In genomic region chr6:157268396-157268795, GRCh38 we compare ENCODE assay signal across 20 cellular contexts. TPM values are rescaled to one million over a fixed set of nuclear protein-coding genes. Genes with fewer than 3 reads are reported as not detected.
A peak's percentile ranks its signal among the peaks of the same experiment; 100 is the strongest.
DNase-seq lines count a peak whose midpoint lies in the region; TF ChIP-seq lines count a peak whose summit lies in the region.
"Had no signal": no experiment of that assay in that cellular context is flagged by ENCODE, and none has a peak within 500 bp of the region (broad histone marks: within the 10 kb centered on the region; RNA-seq: fewer than 3 reads in every experiment).

No MANE protein-coding gene starts in this region.

- TF ChIP-seq POLR2A in esophagus squamous epithelium (IDR thresholded peaks at IDR 0.05) (no peak), testis (IDR thresholded peaks at IDR 0.05) (no peak)

- H3K36me3 ChIP-seq in adipocyte (ENCODE audit: control insufficient read depth, insufficient read depth, low read length, severe bottlenecking) = no peaks in the 10 kb centered on the region
- H3K36me3 ChIP-seq in esophagus squamous epithelium = no peaks in the 10 kb centered on the region
- no peaks in the 10 kb centered on the region for H3K36me3 ChIP-seq in muscle layer of duodenum (ENCODE audit: control insufficient read depth in 1 of 2, insufficient read depth in 2 of 2, low read length in 2 of 2)
- no peaks in the 10 kb centered on the region for H3K36me3 ChIP-seq in testis (ENCODE audit: low read depth, missing control alignments)
- H3K36me3 ChIP-seq: adrenal gland, cardiac muscle cell, prostate gland had no signal

- TF ChIP-seq CTCF in esophagus squamous epithelium (IDR thresholded peaks at IDR 0.05) (no peak), testis (IDR thresholded peaks at IDR 0.05) (no peak)

- WGBS in esophagus squamous epithelium, 2 donors = 100% methylated on average over 2 of the region's 6 CpGs; no CpG with 5 or more reads in 1 of the 2 donors
- WGBS in testis, 2 donors = 82 to 92% methylated on average over 6 of the region's 6 CpGs

- no peaks in the 10 kb centered on the region for H3K27me3 ChIP-seq in adipocyte (replicated peaks; ENCODE audit: control insufficient read depth, insufficient read depth, low read length)
- no peaks in the 10 kb centered on the region for H3K27me3 ChIP-seq in esophagus squamous epithelium
- no peaks in the 10 kb centered on the region for H3K27me3 ChIP-seq in muscle layer of duodenum (ENCODE audit: low read depth, low read length)
- no peaks in the 10 kb centered on the region for H3K27me3 ChIP-seq in testis
- H3K27me3 ChIP-seq: adrenal gland, cardiac muscle cell had no signal

- in situ Hi-C loops in ACHN (cut with HindIII; ENCODE audit: low pct_ligation_motif_present, low pct_unique_long_range_greater_than_20kb, low sequenced_read_pairs) = no loop called here

- H3K4me3 ChIP-seq in adipocyte (ENCODE audit: low read length) = no peak overlapping the region
- H3K4me3 ChIP-seq in esophagus squamous epithelium = no peak overlapping the region
- H3K4me3 ChIP-seq in muscle layer of duodenum (ENCODE audit: low read depth in 1 of 2, low read length in 2 of 2) = no peak overlapping the region
- H3K4me3 ChIP-seq in testis = no peak overlapping the region
- H3K4me3 ChIP-seq: adrenal gland, cardiac muscle cell, prostate gland had no signal

- intact Hi-C loops in esophagus squamous epithelium (cut with DNase I) (no loop called here), testis (cut with DNase I; ENCODE audit: low total_unique reads) (no loop called here)

- no peaks in the 10 kb centered on the region for H3K9me3 ChIP-seq in adipocyte (ENCODE audit: control insufficient read depth, low read length)
- H3K9me3 ChIP-seq in esophagus squamous epithelium = no peaks in the 10 kb centered on the region
- H3K9me3 ChIP-seq in muscle layer of duodenum (ENCODE audit: control insufficient read depth in 1 of 2, low read length in 2 of 2) = no peaks in the 10 kb centered on the region
- H3K9me3 ChIP-seq in testis = no peaks in the 10 kb centered on the region
- H3K9me3 ChIP-seq: adrenal gland, prostate gland had no signal

- peak overlapping the region; percentile 66 for H3K9ac ChIP-seq in adipocyte (ENCODE audit: low read length)

- H3K4me1 ChIP-seq in adipocyte (ENCODE audit: control insufficient read depth, insufficient read depth, low read length) (peaks cover 18% of the 10 kb centered on the region), esophagus squamous epithelium (peaks cover 0 to 33% (median 11%) of the 10 kb centered on the region in 3 donors), muscle layer of duodenum (ENCODE audit: control insufficient read depth in 1 of 2, insufficient read depth in 2 of 2, low read length in 2 of 2) (peaks cover 6 to 12% of the 10 kb centered on the region in 2 donors), testis (peaks cover 21% of the 10 kb centered on the region)

- H3K27ac ChIP-seq in esophagus squamous epithelium = peak overlapping the region in 3 of 4 donors; percentile 57 to 71 (median 60)
- H3K27ac ChIP-seq in muscle layer of duodenum (ENCODE audit: low read length) = peak overlapping the region; percentile 34
- peak overlapping the region; percentile 1 to 73 for H3K27ac ChIP-seq in testis
- H3K27ac ChIP-seq: cardiac muscle cell had no signal

- DNase-seq in adipocyte (ENCODE audit: low read depth) (no peak), esophagus squamous epithelium (lab: John Stamatoyannopoulos, UW) (no peak), testis (no peak), NOMO-1 treated with dmso at 0.1 percent for 144 hours (lab: John Stamatoyannopoulos, UW; ENCODE audit: unreplicated experiment) (no peak), NCI-H524 (lab: John Stamatoyannopoulos, UW) (no peak), ACHN (no peak)
- DNase-seq: activated CD4-positive, alpha-beta T cell treated with anti-CD3 and anti-CD28 coated beads for 36 hours; adrenal gland; COR-L47; EL; erythroblast; MV-4-11; natural killer cell; NCI-H2029 treated with DMSO at 0.1 percent for 48 hours; NCI-H446; RPMI8226; stimulated activated CD4-positive, alpha-beta T cell treated with anti-CD3 and anti-CD28 coated beads, Interleukin-12 subunit alpha, Interleukin-12 subunit beta, amount 100 ng/mL, for 4 hours had no signal

RNA-seq across cellular contexts. Expression of gene TMEM242, which starts 54.9 kb away (rescaled TPM):
- total RNA-seq in esophagus squamous epithelium (1 to 10 TPM; 2.7 to 8.0 (median 4.3) TPM), testis (10 to 100 TPM; 10.3 to 11.9 TPM)
- 8.9 TPM for polyA plus RNA-seq in testis (ENCODE audit: insufficient read depth, low read depth, low replicate concordance)
